In genomic region chr11:67010296-67010905, GRCh38 we compare ENCODE assay signal across 1 cellular context.
TF ChIP-seq lines count a peak whose summit lies in the region.

No MANE protein-coding gene starts in this region.

TF ChIP-seq in IMR-90, 13 proteins besides CTCF, POLR2A, EP300 and RAD21 (continued from another document):
- TF ChIP-seq ELK1 (IDR thresholded peaks at IDR 0.05; ENCODE audit: borderline replicate concordance, low read depth, low read length) (no peak), USF2 (IDR thresholded peaks at IDR 0.05; ENCODE audit: low read depth, low read length) (no peak), MAZ (IDR thresholded peaks at IDR 0.05; ENCODE audit: borderline replicate concordance, low read depth, low read length) (no peak), RFX5 (IDR thresholded peaks at IDR 0.05; ENCODE audit: low read depth, low read length) (no peak), NFE2L2 (IDR thresholded peaks at IDR 0.05; ENCODE audit: low read depth, low read length) (no peak), CEBPB (IDR thresholded peaks at IDR 0.05; ENCODE audit: low read depth, low read length) (no peak), MXI1 (IDR thresholded peaks at IDR 0.05; ENCODE audit: borderline replicate concordance, low read depth, low read length) (no peak), CHD1 (IDR thresholded peaks at IDR 0.05; ENCODE audit: low read depth, low read length) (no peak)
